Comparison of ENCODE assay signal across 10 cellular contexts in the genomic region with DNA sequence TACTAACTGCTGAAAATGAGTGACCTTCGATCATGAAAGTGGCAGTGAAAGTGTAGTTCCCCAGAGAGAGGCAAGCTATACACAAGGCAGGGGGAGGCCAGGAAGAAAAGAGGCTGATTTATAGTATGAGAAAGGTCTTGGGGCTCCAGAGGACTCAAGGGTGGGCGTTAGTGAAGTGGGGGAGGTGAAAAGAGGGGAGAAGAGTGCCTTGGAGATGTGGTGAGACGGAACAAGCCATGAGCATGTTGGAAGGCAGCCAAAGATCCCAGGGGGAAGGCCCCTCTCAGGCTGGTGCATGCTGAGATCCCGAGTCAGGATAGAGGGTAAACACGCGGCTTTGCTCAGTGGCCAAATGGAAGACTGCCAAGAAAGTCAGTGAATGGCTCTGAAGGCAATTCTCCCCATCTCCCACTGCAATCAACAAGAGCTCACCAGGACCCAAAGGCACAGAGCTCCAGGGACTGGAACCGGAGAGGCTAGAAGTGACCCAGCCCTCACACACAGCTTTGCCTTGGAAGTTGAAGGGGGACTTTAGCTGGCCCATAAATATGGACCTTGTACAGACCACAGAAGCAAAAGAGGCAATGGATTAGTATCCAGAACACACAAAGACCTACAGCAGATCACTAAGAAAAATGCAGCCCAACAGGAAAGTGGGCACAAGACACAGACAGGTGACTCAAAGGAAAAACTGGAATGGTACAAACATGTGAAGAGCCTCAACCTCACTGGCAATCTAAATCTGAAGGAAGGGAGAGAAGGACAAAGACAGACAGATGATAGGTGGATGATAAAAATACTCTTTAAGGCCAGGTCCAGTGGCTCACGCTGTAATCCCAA. TPM values are rescaled to one million over a fixed set of nuclear protein-coding genes. Genes with fewer than 3 reads are reported as not detected.
A peak's percentile ranks its signal among the peaks of the same experiment; 100 is the strongest.
DNase-seq lines count a peak whose midpoint lies in the region; ATAC-seq, FAIRE-seq and TF ChIP-seq lines count a peak whose summit lies in the region.
"Had no signal": no experiment of that assay in that cellular context is flagged by ENCODE, and none has a peak within 500 bp of the region (broad histone marks: within the 10 kb centered on the region; RNA-seq: fewer than 3 reads in every experiment).

No MANE protein-coding gene starts in this region.

- POLR2A ChIA-PET in naive thymus-derived CD4-positive, alpha-beta T cell (lab: Charles Lee): no interaction called here

- peak; percentile 70 for TF ChIP-seq EP300 in Ishikawa (IDR thresholded peaks at IDR 0.05; ENCODE audit: borderline replicate concordance)

- CTCF ChIA-PET in naive thymus-derived CD4-positive, alpha-beta T cell (lab: Charles Lee): no interaction called here

- no peak overlapping the region for H3K4me3 Mint-ChIP-seq in naive thymus-derived CD4-positive, alpha-beta T cell

- intact Hi-C loops in naive thymus-derived CD4-positive, alpha-beta T cell (cut with micrococcal nuclease): loop anchor here in 1 of 2 donors (5.0 kb wide), 1 partner anchor 48 kb away; a partner anchor contains a TSS

- peaks cover 6 to 8% of the 10 kb centered on the region in 2 donors for H3K4me1 ChIP-seq in small intestine (ENCODE audit: control insufficient read depth in 2 of 2, insufficient read depth in 1 of 2, low read depth in 1 of 2, low read length in 1 of 2)
- H3K4me1 ChIP-seq in naive thymus-derived CD4-positive, alpha-beta T cell (ENCODE audit: control insufficient read depth in 2 of 2, insufficient read depth in 2 of 2, low read length in 2 of 2): no peaks in the 10 kb centered on the region

- no peaks in the 10 kb centered on the region for H3K36me3 ChIP-seq in small intestine (ENCODE audit: control insufficient read depth in 2 of 2, insufficient read depth in 2 of 2, low read length in 2 of 2)
- no peaks in the 10 kb centered on the region for H3K36me3 ChIP-seq in naive thymus-derived CD4-positive, alpha-beta T cell (ENCODE audit: control insufficient read depth in 2 of 3, insufficient read depth in 3 of 3, low read length in 3 of 3)

- H3K4me3 ChIP-seq in small intestine (ENCODE audit: low read depth in 1 of 2, low read length in 2 of 2): no peak overlapping the region
- H3K4me3 ChIP-seq in naive thymus-derived CD4-positive, alpha-beta T cell (ENCODE audit: low read length): no peak overlapping the region

- no peaks in the 10 kb centered on the region for H3K27me3 ChIP-seq in small intestine (ENCODE audit: control insufficient read depth in 2 of 2, insufficient read depth in 2 of 2, low read length in 2 of 2)
- H3K27me3 ChIP-seq in naive thymus-derived CD4-positive, alpha-beta T cell (ENCODE audit: control insufficient read depth in 2 of 2, insufficient read depth in 2 of 2, low read length in 2 of 2): no peaks in the 10 kb centered on the region

- H3K27ac Mint-ChIP-seq in naive thymus-derived CD4-positive, alpha-beta T cell: no peak overlapping the region

- H3K27ac ChIP-seq in small intestine (ENCODE audit: low read depth in 1 of 2, low read length in 1 of 2): peak overlapping the region; percentile 46 to 50
- H3K27ac ChIP-seq in naive thymus-derived CD4-positive, alpha-beta T cell (ENCODE audit: low read depth, low read length): no peak overlapping the region
- H3K27ac ChIP-seq: KMS-11 had no signal

- H3K36me3 Mint-ChIP-seq in naive thymus-derived CD4-positive, alpha-beta T cell: no peaks in the 10 kb centered on the region

- DNase-seq in OCI-M1 (lab: John Stamatoyannopoulos, UW) (peak; percentile 33), fibroblast of the conjunctiva (ENCODE audit: low read depth) (peak; percentile 40), small intestine (peak; percentile 67), GM12891 (ENCODE audit: insufficient read length, low spot score) (no peak), NCI-H1048 (lab: John Stamatoyannopoulos, UW) (no peak)
- DNase-seq in naive thymus-derived CD4-positive, alpha-beta T cell: no peak
- DNase-seq: activated effector memory CD4-positive, alpha-beta T cell treated with anti-CD3 and anti-CD28 coated beads, Interleukin-2, amount 50 U/mL, for 16 hours had no signal

- TF ChIP-seq POLR2A in GM12891 (IDR thresholded peaks at IDR 0.05; ENCODE audit: low read depth, low read length): no peak

- no peaks in the 10 kb centered on the region for H3K9me3 ChIP-seq in small intestine (ENCODE audit: control insufficient read depth, low read depth)
- H3K9me3 ChIP-seq in naive thymus-derived CD4-positive, alpha-beta T cell (ENCODE audit: control insufficient read depth in 2 of 3, low read length in 3 of 3): no peaks in the 10 kb centered on the region

- ATAC-seq in naive thymus-derived CD4-positive, alpha-beta T cell: no peak
- no peak for ATAC-seq in GM21360 (IDR thresholded peaks at IDR 0.05; ENCODE audit: unreplicated experiment)

- no peaks in the 10 kb centered on the region for H3K9me3 Mint-ChIP-seq in naive thymus-derived CD4-positive, alpha-beta T cell

- FAIRE-seq in small intestine (lab: Jason Lieb, UNC): no peak
- no peak for FAIRE-seq in GM12891 (lab: Jason Lieb, UNC)

- peaks cover 0 to 8% (median 0%) of the 10 kb centered on the region in 5 donors for H3K27me3 Mint-ChIP-seq in naive thymus-derived CD4-positive, alpha-beta T cell

- no peak for TF ChIP-seq RAD21 in Ishikawa (IDR thresholded peaks at IDR 0.05; ENCODE audit: low read depth)

- peaks cover 0 to 14% (median 0%) of the 10 kb centered on the region in 7 donors for H3K4me1 Mint-ChIP-seq in naive thymus-derived CD4-positive, alpha-beta T cell

- 14 to 34% (median 30%) methylated on average over 8 of the region's 8 CpGs for WGBS in small intestine, 3 donors

TF ChIP-seq in Ishikawa, 13 proteins besides CTCF, POLR2A, EP300 and RAD21 (continues in another document):
- peak; percentile 43; the same call in 1 of the 2 replicates for TF ChIP-seq TEAD4 (IDR thresholded peaks at IDR 0.05)
- TF ChIP-seq, protein P1, sequence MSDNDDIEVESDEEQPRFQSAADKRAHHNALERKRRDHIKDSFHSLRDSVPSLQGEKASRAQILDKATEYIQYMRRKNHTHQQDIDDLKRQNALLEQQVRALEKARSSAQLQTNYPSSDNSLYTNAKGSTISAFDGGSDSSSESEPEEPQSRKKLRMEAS (IDR thresholded peaks at IDR 0.05): peak; percentile 78
- TF ChIP-seq, protein P2, sequence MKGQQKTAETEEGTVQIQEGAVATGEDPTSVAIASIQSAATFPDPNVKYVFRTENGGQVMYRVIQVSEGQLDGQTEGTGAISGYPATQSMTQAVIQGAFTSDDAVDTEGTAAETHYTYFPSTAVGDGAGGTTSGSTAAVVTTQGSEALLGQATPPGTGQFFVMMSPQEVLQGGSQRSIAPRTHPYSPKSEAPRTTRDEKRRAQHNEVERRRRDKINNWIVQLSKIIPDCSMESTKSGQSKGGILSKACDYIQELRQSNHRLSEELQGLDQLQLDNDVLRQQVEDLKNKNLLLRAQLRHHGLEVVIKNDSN (IDR thresholded peaks at IDR 0.05): no peak
- TF ChIP-seq YY1 (IDR thresholded peaks at IDR 0.05; ENCODE audit: low read depth): no peak
- TF ChIP-seq TCF12 (IDR thresholded peaks at IDR 0.05; ENCODE audit: low read depth): peak; percentile 68
- 0 out of 2 replicates have a peak, but pooled peaks have one; percentile 62 for TF ChIP-seq ZBTB7A (IDR thresholded peaks at IDR 0.05; ENCODE audit: low read depth)
- TF ChIP-seq NFIC (IDR thresholded peaks at IDR 0.05): peak; percentile 98
- 0 out of 2 replicates have a peak, but pooled peaks have one; percentile 2 for TF ChIP-seq CEBPB (IDR thresholded peaks at IDR 0.05)
- no peak for TF ChIP-seq CREB1 (IDR thresholded peaks at IDR 0.05; ENCODE audit: low read depth)

TF ChIP-seq in GM12891, 5 proteins besides CTCF, POLR2A, EP300 and RAD21:
- TF ChIP-seq POLR2AphosphoS5 (IDR thresholded peaks at IDR 0.05; ENCODE audit: low read depth, low read length) (no peak), POU2F2 (IDR thresholded peaks at IDR 0.05; ENCODE audit: low read depth, low read length) (no peak), SPI1 (IDR thresholded peaks at IDR 0.05; ENCODE audit: low read depth, low read length) (no peak), PAX5 (IDR thresholded peaks at IDR 0.05; ENCODE audit: insufficient read depth, low read length, severe bottlenecking) (no peak), TAF1 (IDR thresholded peaks at IDR 0.05; ENCODE audit: low read depth, low read length) (no peak)

RNA-seq across cellular contexts. Expression of a gene that starts 49.6 kb away (rescaled TPM):
- polyA plus RNA-seq in small intestine: under 1 TPM in 2 of 3 donors, not detected in 1; 0.22 to 0.49 TPM
- 1 to 10 TPM in 1 of 5 experiments, under 1 TPM in 4; 0.31 to 1.4 (median 0.91) TPM for total RNA-seq in naive thymus-derived CD4-positive, alpha-beta T cell
- under 1 TPM; 0.28 to 0.81 TPM for polyA plus RNA-seq in naive thymus-derived CD4-positive, alpha-beta T cell
- 0.59 TPM for polyA plus RNA-seq in GM12891 (2012; ENCODE audit: low read depth, missing spikeins)

RNA-seq across cellular contexts. Expression of a gene that starts 49.6 kb away (rescaled TPM):
- 10 to 100 TPM in 1 of 3 donors, 1 to 10 TPM in 2; 3.4 to 11.9 (median 3.5) TPM for polyA plus RNA-seq in small intestine
- total RNA-seq in naive thymus-derived CD4-positive, alpha-beta T cell: 10 to 100 TPM; 23.9 to 44.2 (median 39.6) TPM
- 10 to 100 TPM; 32.8 to 49.3 TPM for polyA plus RNA-seq in naive thymus-derived CD4-positive, alpha-beta T cell
- polyA plus RNA-seq in GM12891 (2012; ENCODE audit: low read depth, missing spikeins): 13.8 TPM

Comparison
In these comparisons a context has a peak if more than half of its experiments do, and no peak if none do; other contexts are left out.
1. DNase-seq: peak in OCI-M1 (single experiment), fibroblast of the conjunctiva (single experiment) and small intestine (single experiment); none in naive thymus-derived CD4-positive, alpha-beta T cell (0 of 9), GM12891 (single experiment) and NCI-H1048 (single experiment).